ENCODE assay signal across 6 cellular contexts in the genomic region with DNA sequence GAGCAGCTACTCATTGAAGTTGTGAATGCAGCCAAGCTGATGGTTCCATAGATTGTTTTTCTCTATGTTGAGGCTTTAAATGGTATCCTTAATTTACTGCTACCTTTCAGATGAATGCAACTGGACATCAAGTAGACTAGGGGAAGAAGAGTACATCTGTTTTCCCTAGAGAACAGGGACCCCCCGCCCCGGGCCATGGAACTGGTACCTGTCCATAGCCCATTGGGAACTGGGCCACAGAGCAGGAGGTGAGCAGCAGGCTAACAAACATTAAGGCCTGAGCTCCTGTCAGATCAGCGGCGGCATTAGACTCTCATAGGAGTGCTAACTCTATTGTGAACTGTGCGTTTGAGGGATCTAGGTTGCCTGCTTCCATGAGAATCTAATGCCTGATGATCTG.
"Had no signal": no experiment of that assay in that cellular context is flagged by ENCODE, and none has a peak within 500 bp of the region (broad histone marks: within the 10 kb centered on the region; RNA-seq: fewer than 3 reads in every experiment).

No MANE protein-coding gene starts in this region.

- H3K27ac ChIP-seq: HL-60 had no signal

- DNase-seq: IMR-90, KBM-7 had no signal

- H3K4me3 ChIP-seq: K562 had no signal

- H3K36me3 Mint-ChIP-seq: IgD-negative memory B cell had no signal

- H3K27ac Mint-ChIP-seq: IgD-negative memory B cell had no signal

- ATAC-seq: HepG2, K562 had no signal

- H3K9me3 Mint-ChIP-seq: IgD-negative memory B cell had no signal
